14 cellular contexts compared by ENCODE assay signal in the genomic region with DNA sequence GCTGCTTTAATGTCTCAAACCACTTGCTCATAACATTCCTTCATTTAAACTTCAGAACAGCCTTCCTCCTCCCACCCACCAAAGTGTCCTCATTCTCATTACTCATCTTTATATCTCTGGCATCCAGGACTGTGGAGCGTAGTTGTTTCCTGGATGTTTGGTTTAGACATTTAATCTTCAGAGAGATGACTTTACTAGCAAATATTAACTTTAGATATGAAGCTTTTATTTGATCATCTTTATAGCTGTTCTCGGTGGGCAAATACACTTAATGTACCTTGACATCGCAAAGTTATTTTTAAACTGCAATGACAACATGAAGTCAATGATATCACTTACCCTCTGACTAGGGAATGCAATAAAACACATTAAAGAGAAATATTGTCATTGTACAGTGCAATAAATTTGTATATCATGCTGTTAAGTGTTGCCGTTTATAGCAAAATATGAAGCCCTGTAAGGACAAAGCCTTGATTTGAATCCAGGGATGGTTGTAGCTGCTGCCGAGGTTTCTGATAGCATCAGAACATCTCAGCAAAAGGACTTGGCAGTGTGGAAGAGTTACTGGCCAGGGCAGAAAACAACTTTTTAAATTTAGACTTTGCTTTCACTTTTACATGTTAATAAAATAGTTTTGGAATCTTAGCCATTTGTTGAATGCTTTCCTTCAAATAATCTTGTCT. TPM values are rescaled to one million over a fixed set of nuclear protein-coding genes. Genes with fewer than 3 reads are reported as not detected.
DNase-seq lines count a peak whose midpoint lies in the region; ATAC-seq and TF ChIP-seq lines count a peak whose summit lies in the region.
"Had no signal": no experiment of that assay in that cellular context is flagged by ENCODE, and none has a peak within 500 bp of the region (broad histone marks: within the 10 kb centered on the region; RNA-seq: fewer than 3 reads in every experiment).

No MANE protein-coding gene starts in this region.

- H3K79me1 ChIP-seq in neuronal stem cell (ENCODE audit: low read depth, low read length), result no peaks in the 10 kb centered on the region

- no peak overlapping the region for H3K4me3 ChIP-seq in fibroblast of mammary gland (ENCODE audit: control insufficient read depth, low read depth, low read length)
- peak overlapping the region; percentile 27 for H3K4me3 ChIP-seq in parathyroid adenoma (ENCODE audit: low read depth, low read length)
- H3K4me3 ChIP-seq in neuronal stem cell (ENCODE audit: low read length in 2 of 2), result no peak overlapping the region
- H3K4me3 ChIP-seq: sigmoid colon had no signal

- no peak overlapping the region for H2BK15ac ChIP-seq in neuronal stem cell (ENCODE audit: low read length)

- no CpG with 5 or more reads among the region's 5 CpGs for WGBS in neuronal stem cell (ENCODE audit: extremely low coverage in 2 of 2, insufficient read length in 2 of 2, insufficient replicate concordance in 1 of 2), 2 donors

- no peaks in the 10 kb centered on the region for H3K79me2 ChIP-seq in parathyroid adenoma

- H3K9ac ChIP-seq in parathyroid adenoma (no peak overlapping the region), neuronal stem cell (ENCODE audit: low read depth, low read length, poor library complexity) (no peak overlapping the region)

- ATAC-seq in GM18907 (IDR thresholded peaks at IDR 0.05; ENCODE audit: unreplicated experiment), result no peak
- ATAC-seq: effector memory CD8-positive, alpha-beta T cell had no signal

- no peak overlapping the region for H3K23ac ChIP-seq in neuronal stem cell (ENCODE audit: low read depth, low read length, poor library complexity)

- H3K36me3 ChIP-seq in parathyroid adenoma (ENCODE audit: control insufficient read depth, insufficient read depth, low read length) (no peaks in the 10 kb centered on the region), neuronal stem cell (replicated peaks in 1 of 2; ENCODE audit: control insufficient read depth in 2 of 2, insufficient read depth in 2 of 2, low read length in 2 of 2) (no peaks in the 10 kb centered on the region)
- H3K36me3 ChIP-seq: sigmoid colon had no signal

- DNase-seq in EH (ENCODE audit: low read depth) (peak; percentile 82), NCI-H146 (lab: John Stamatoyannopoulos, UW) (peak; percentile 41), fibroblast of mammary gland (ENCODE audit: low read depth) (peak; percentile 58), neuronal stem cell (ENCODE audit: low spot score) (no peak), SK-N-DZ (ENCODE audit: low spot score) (no peak), NK-92 (lab: John Stamatoyannopoulos, UW; ENCODE audit: unreplicated experiment) (no peak)
- DNase-seq: CD4-positive, CD25-positive, alpha-beta regulatory T cell; effector memory CD8-positive, alpha-beta T cell; NCI-H1694; NCI-H748 treated with DMSO at 0.1 percent for 48 hours; sigmoid colon; T-helper 9 cell had no signal

- H4K8ac ChIP-seq in neuronal stem cell (ENCODE audit: low read depth, low read length), result no peak overlapping the region

- H4K91ac ChIP-seq in neuronal stem cell (ENCODE audit: low read depth, low read length, poor library complexity), result no peak overlapping the region

- no peak for TF ChIP-seq CTCF in fibroblast of mammary gland (conservative IDR thresholded peaks at IDR 0.05; ENCODE audit: control insufficient read depth, insufficient read depth, low read depth, low read length)
- TF ChIP-seq CTCF in parathyroid adenoma (IDR thresholded peaks at IDR 0.05), result no peak

- no peak overlapping the region for H2BK5ac ChIP-seq in neuronal stem cell (ENCODE audit: low read length)

- no peak overlapping the region for H3K18ac ChIP-seq in neuronal stem cell (ENCODE audit: low read length)

- H3K4me2 ChIP-seq in parathyroid adenoma (ENCODE audit: low read length) (peak overlapping the region; percentile 54), neuronal stem cell (ENCODE audit: insufficient read depth, low read length, poor library complexity, severe bottlenecking) (no peak overlapping the region)

- H3K14ac ChIP-seq in neuronal stem cell (ENCODE audit: low read length), result no peak overlapping the region

- H2BK12ac ChIP-seq in neuronal stem cell (ENCODE audit: low read length), result no peak overlapping the region

- H2BK120ac ChIP-seq in neuronal stem cell (ENCODE audit: low read depth, low read length), result no peak overlapping the region

- H3K9me3 ChIP-seq in parathyroid adenoma (ENCODE audit: control insufficient read depth, low read length) (no peaks in the 10 kb centered on the region), neuronal stem cell (replicated peaks in 1 of 2; ENCODE audit: control insufficient read depth in 2 of 2, insufficient read depth in 1 of 2, low read depth in 1 of 2, low read length in 2 of 2) (no peaks in the 10 kb centered on the region)
- H3K9me3 ChIP-seq: sigmoid colon had no signal

- H3K4ac ChIP-seq in neuronal stem cell (ENCODE audit: low read length), result no peak overlapping the region

- H3K27me3 ChIP-seq in parathyroid adenoma (ENCODE audit: control insufficient read depth, insufficient read depth, low read length), result no peaks in the 10 kb centered on the region
- H3K27me3 ChIP-seq in neuronal stem cell (ENCODE audit: control insufficient read depth in 3 of 3, insufficient read depth in 3 of 3, low read depth in 1 of 3, low read length in 3 of 3), result peaks cover 3 to 26% (median 14%) of the 10 kb centered on the region in 3 experiments

- H2AK5ac ChIP-seq in neuronal stem cell (ENCODE audit: low read depth, low read length), result no peak overlapping the region

- peaks cover 13% of the 10 kb centered on the region for H3K4me1 ChIP-seq in parathyroid adenoma
- peaks cover 0 to 3% of the 10 kb centered on the region in 2 donors for H3K4me1 ChIP-seq in neuronal stem cell (ENCODE audit: control insufficient read depth in 2 of 2, insufficient read depth in 1 of 2, low read depth in 1 of 2, low read length in 2 of 2)

- H2AFZ ChIP-seq in parathyroid adenoma (peak overlapping the region; percentile 45), neuronal stem cell (ENCODE audit: low read length) (no peak overlapping the region)

- H3K27ac ChIP-seq in parathyroid adenoma, result peak overlapping the region; percentile 13
- H3K27ac ChIP-seq in neuronal stem cell (replicated peaks; ENCODE audit: low read length), result no peak overlapping the region

RNA-seq across cellular contexts. Expression of gene LAMA3, which starts 4.6 kb away (rescaled TPM):
- polyA plus RNA-seq in neuronal stem cell (2013, experiment 1 of 2), result 0.20 TPM
- polyA plus RNA-seq in neuronal stem cell (2013, experiment 2 of 2), result 0.22 TPM
- polyA plus RNA-seq in SK-N-DZ (2014; cell fraction: cytosol; rRNA removed), result 0.03 and 0.22 TPM in 2 replicates
- 0.43 and 0.59 TPM in 2 replicates for polyA plus RNA-seq in SK-N-DZ (2014; cell fraction: nucleus; rRNA removed)

RNA-seq across cellular contexts. Expression of gene ANKRD29, which starts 21.9 kb away (rescaled TPM):
- polyA plus RNA-seq in neuronal stem cell (2013, experiment 1 of 2), result 1.2 TPM
- 1.3 TPM for polyA plus RNA-seq in neuronal stem cell (2013, experiment 2 of 2)
- 0.16 TPM in 1 of 2 replicates, not detected in the other for polyA plus RNA-seq in SK-N-DZ (2014; cell fraction: cytosol; rRNA removed)
- not detected in 2 replicates for polyA plus RNA-seq in SK-N-DZ (2014; cell fraction: nucleus; rRNA removed)

Comparison
In these comparisons a context has a peak if more than half of its experiments do, and no peak if none do; other contexts are left out.
1. DNase-seq: peak in EH (single experiment), NCI-H146 (single experiment) and fibroblast of mammary gland (single experiment); none in neuronal stem cell (single experiment), SK-N-DZ (single experiment) and NK-92 (single experiment).